Comparison of ENCODE assay signal across 20 cellular contexts in the genomic region with DNA sequence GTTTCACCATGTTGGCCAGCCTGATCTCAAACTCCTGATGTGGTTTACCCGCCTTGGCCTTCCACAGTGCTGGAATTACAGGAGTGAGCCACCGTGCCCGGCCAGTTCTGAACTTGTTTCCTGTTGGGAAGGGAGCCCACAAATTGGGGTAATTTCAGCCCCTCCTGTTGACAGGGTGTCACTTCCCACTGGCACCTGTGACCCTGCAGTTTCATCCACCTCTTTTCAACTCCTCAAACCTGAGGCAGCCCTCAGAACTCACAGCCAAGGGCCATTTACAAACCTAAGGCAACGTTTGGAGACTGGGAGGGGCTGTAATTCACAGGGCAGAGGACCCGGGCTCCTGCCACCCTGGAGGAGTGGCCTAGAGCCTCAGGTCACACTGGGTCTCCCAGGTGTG.
"Had no signal": no experiment of that assay in that cellular context is flagged by ENCODE, and none has a peak within 500 bp of the region (broad histone marks: within the 10 kb centered on the region; RNA-seq: fewer than 3 reads in every experiment).

No MANE protein-coding gene starts in this region.

- H3K27me3 ChIP-seq: hepatocyte, spleen, testis, tibial nerve, upper lobe of right lung had no signal

- H3K27ac ChIP-seq: coronary artery, hepatocyte, psoas muscle, spleen, testis, tibial nerve, upper lobe of right lung had no signal

- H3K4me1 Mint-ChIP-seq: nephron had no signal

- DNase-seq: effector CD4-positive, alpha-beta T cell; foreskin melanocyte; head of caudate nucleus; mammary epithelial cell; psoas muscle; retina; spleen; stimulated activated CD4-positive, alpha-beta T cell treated with anti-CD3 and anti-CD28 coated beads, Interleukin-15, amount 100 ng/mL, for 24 hours; stimulated activated CD4-positive, alpha-beta T cell treated with anti-CD3 and anti-CD28 coated beads, Interleukin-1b, Interleukin-23, amount 100 ng/mL, for 48 hours; stimulated activated CD4-positive, alpha-beta T cell treated with anti-CD3 and anti-CD28 coated beads, Interleukin-4, amount 100 ng/mL, for 24 hours; stimulated activated naive B cell treated with anti-CD40 and anti-IgM and Interleukin-4, amounts not matched to agents 10 μg/mL and 1 μg/mL and 100 μg/mL, for 72 hours; stimulated activated naive CD8-positive, alpha-beta T cell treated with anti-CD3 and anti-CD28 coated beads, Interleukin-15, amount 100 ng/mL, for 72 hours; testis; upper lobe of right lung had no signal

- H3K4me3 ChIP-seq: coronary artery, hepatocyte, psoas muscle, spleen, testis, tibial nerve, upper lobe of right lung had no signal

- ATAC-seq: left lobe of liver; psoas muscle; sciatic nerve; stimulated activated naive B cell treated with anti-CD40 and anti-IgM and Interleukin-4, amounts not matched to agents 10 μg/mL and 1 μg/mL and 100 μg/mL, for 72 hours; stimulated activated naive CD8-positive, alpha-beta T cell treated with anti-CD3 and anti-CD28 coated beads, Interleukin-15, amount 100 ng/mL, for 72 hours; upper lobe of right lung had no signal

- H3K27ac Mint-ChIP-seq: nephron had no signal

- H3K9me3 Mint-ChIP-seq: nephron; stimulated activated naive B cell treated with anti-CD40 and anti-IgM and Interleukin-4, amounts not matched to agents 10 μg/mL and 1 μg/mL and 100 μg/mL, for 72 hours; stimulated activated naive CD8-positive, alpha-beta T cell treated with anti-CD3 and anti-CD28 coated beads, Interleukin-15, amount 100 ng/mL, for 72 hours had no signal

- H3K27me3 Mint-ChIP-seq: stimulated activated naive B cell treated with anti-CD40 and anti-IgM and Interleukin-4, amounts not matched to agents 10 μg/mL and 1 μg/mL and 100 μg/mL, for 72 hours; stimulated activated naive CD8-positive, alpha-beta T cell treated with anti-CD3 and anti-CD28 coated beads, Interleukin-15, amount 100 ng/mL, for 72 hours had no signal

- H3K9me3 ChIP-seq: psoas muscle, spleen, testis, tibial nerve, upper lobe of right lung had no signal

- H3K4me2 ChIP-seq: hepatocyte had no signal

- H3K4me3 Mint-ChIP-seq: nephron; stimulated activated naive B cell treated with anti-CD40 and anti-IgM and Interleukin-4, amounts not matched to agents 10 μg/mL and 1 μg/mL and 100 μg/mL, for 72 hours; stimulated activated naive CD8-positive, alpha-beta T cell treated with anti-CD3 and anti-CD28 coated beads, Interleukin-15, amount 100 ng/mL, for 72 hours had no signal

- H2AFZ ChIP-seq: hepatocyte had no signal

- H3K4me1 ChIP-seq: psoas muscle, tibial nerve, upper lobe of right lung had no signal
